26 cellular contexts compared by ENCODE assay signal in genomic region chr3:166606988-166607387, GRCh38.
"Had no signal": no experiment of that assay in that cellular context is flagged by ENCODE, and none has a peak within 500 bp of the region (broad histone marks: within the 10 kb centered on the region; RNA-seq: fewer than 3 reads in every experiment).

No MANE protein-coding gene starts in this region.

- H3K27ac ChIP-seq: colonic mucosa, epithelial cell of prostate, esophagus squamous epithelium, gastrocnemius medialis, heart right ventricle, left lung, lower lobe of right lung had no signal

- H3K27me3 Mint-ChIP-seq: dendritic cell treated with granulocyte-macrophage colony-stimulating factor and Interleukin-4, amounts not matched to agents 40 ng/mL and 50 ng/mL, for 4 days; effector memory CD8-positive, alpha-beta T cell had no signal

- H3K4me3 Mint-ChIP-seq: dendritic cell treated with granulocyte-macrophage colony-stimulating factor and Interleukin-4, amounts not matched to agents 40 ng/mL and 50 ng/mL, for 4 days; effector memory CD8-positive, alpha-beta T cell; endodermal cell had no signal

- H3K4me1 ChIP-seq: colonic mucosa, esophagus squamous epithelium, gastrocnemius medialis, heart right ventricle, left lung, lower lobe of right lung had no signal

- H3K9me3 ChIP-seq: colonic mucosa, esophagus squamous epithelium, gastrocnemius medialis, heart right ventricle, left lung, lower lobe of right lung had no signal

- FAIRE-seq: endometrium, islet of Langerhans, keratinocyte had no signal

- H3K27me3 ChIP-seq: colonic mucosa, esophagus squamous epithelium, gastrocnemius medialis, heart right ventricle, left lung had no signal

- H3K4me3 ChIP-seq: colonic mucosa, esophagus squamous epithelium, gastrocnemius medialis, heart right ventricle, left lung, lower lobe of right lung had no signal

- DNase-seq: colonic mucosa; cortex of kidney; effector CD8-positive, alpha-beta T cell; effector memory CD8-positive, alpha-beta T cell; endodermal cell; erythroblast; esophagus squamous epithelium; foreskin fibroblast; foreskin melanocyte; gastrocnemius medialis; glutamatergic neuron; head of caudate nucleus; heart right ventricle; hippocampal formation; kidney glomerular epithelial cell; left colon; left lung; left ventricle myocardium superior; lower lobe of right lung; mesenchymal stem cell; midbrain had no signal

- H3K9me3 Mint-ChIP-seq: dendritic cell treated with granulocyte-macrophage colony-stimulating factor and Interleukin-4, amounts not matched to agents 40 ng/mL and 50 ng/mL, for 4 days; endodermal cell had no signal

- H3K27ac Mint-ChIP-seq: dendritic cell treated with granulocyte-macrophage colony-stimulating factor and Interleukin-4, amounts not matched to agents 40 ng/mL and 50 ng/mL, for 4 days; effector memory CD8-positive, alpha-beta T cell; endodermal cell had no signal

- H3K4me1 Mint-ChIP-seq: endodermal cell had no signal

- H3K36me3 ChIP-seq: colonic mucosa, esophagus squamous epithelium, gastrocnemius medialis, heart right ventricle, left lung, lower lobe of right lung had no signal
